ENCODE assay signal across 8 cellular contexts in the genomic region with DNA sequence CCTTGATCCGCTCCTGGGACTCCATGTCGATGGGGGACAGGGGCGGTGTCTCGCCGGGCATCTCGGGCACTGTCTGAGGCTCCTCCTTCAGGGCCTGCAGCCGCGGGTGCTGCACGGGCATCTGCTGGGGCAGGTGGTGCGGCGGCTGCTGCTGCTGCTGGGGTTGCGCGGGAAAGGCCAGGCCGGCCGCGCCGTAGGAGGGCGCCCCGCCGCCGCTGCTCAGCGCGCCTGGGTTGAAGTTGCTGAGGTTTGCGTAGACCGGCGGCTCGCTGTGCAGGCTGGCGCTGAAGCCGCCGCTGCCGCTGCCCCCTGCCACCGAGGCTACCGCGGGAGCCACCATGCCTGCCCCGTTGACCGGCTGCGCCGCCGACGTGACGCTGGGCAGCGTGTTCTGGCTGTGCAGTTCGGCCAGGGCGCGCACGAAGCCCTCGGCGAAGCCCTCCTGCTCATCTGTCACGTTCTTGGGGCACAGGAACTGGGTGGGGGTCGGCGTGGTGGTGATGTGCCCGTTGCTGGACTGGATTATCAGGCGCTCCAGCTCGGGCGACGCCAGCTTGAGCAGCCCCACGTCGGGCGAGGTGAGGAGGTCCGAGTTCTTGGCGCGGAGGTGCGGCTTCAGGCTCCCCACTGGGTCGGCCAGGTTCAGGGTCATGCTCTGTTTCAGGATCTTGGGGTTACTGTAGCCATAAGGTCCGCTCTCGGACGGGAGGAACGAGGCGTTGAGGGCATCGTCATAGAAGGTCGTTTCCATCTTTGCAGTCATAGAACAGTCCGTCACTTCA. TPM values are rescaled to one million over a fixed set of nuclear protein-coding genes. Genes with fewer than 3 reads are reported as not detected.
A peak's percentile ranks its signal among the peaks of the same experiment; 100 is the strongest.
DNase-seq lines count a peak whose midpoint lies in the region; ATAC-seq and TF ChIP-seq lines count a peak whose summit lies in the region.

No MANE protein-coding gene starts in this region.

- no peaks in the 10 kb centered on the region for H3K9me2 ChIP-seq in SU-DHL-6 (replicated peaks; ENCODE audit: insufficient read depth, low read length)

- DNase-seq in GM12864 (ENCODE audit: low read depth) = no peak
- DNase-seq in anterior cingulate cortex (lab: John Stamatoyannopoulos, UW) = peak in 48 of 58 donors; percentile 13 to 75 (median 50)
- peak; percentile 18 to 66 for DNase-seq in hippocampal formation (lab: John Stamatoyannopoulos, UW)
- no peak for DNase-seq in retinal pigment epithelial cell (ENCODE audit: low read depth)
- no peak for DNase-seq in NCI-H1930 (lab: John Stamatoyannopoulos, UW)

- WGBS in HUES64 = under 1% methylated on average over 72 of the region's 72 CpGs

- H3K9ac ChIP-seq in HUES64 (ENCODE audit: low read depth, low read length) (peak overlapping the region; percentile 67), SU-DHL-6 (ENCODE audit: low read length) (peak overlapping the region; percentile 61)

- H3K79me2 ChIP-seq in SU-DHL-6 (ENCODE audit: insufficient read depth, low read length) = no peaks in the 10 kb centered on the region

- 0 out of 2 replicates have a peak, but pooled peaks cover 5% of the 10 kb centered on the region for H4K20me1 ChIP-seq in SU-DHL-6 (ENCODE audit: low read depth, low read length)

- peak overlapping the region; percentile 83 for H3K4me3 ChIP-seq in GM12864 (ENCODE audit: low read depth, low read length)
- peak overlapping the region; percentile 74 for H3K4me3 ChIP-seq in HUES64 (ENCODE audit: low read length)
- H3K4me3 ChIP-seq in SU-DHL-6 (ENCODE audit: insufficient read depth, low read length, poor library complexity, severe bottlenecking) = peak overlapping the region; percentile 62
- peak overlapping the region; percentile 91 for H3K4me3 ChIP-seq in retinal pigment epithelial cell (ENCODE audit: low read length)

- H3K9me3 ChIP-seq in HUES64 (ENCODE audit: insufficient read depth, low read depth, low read length) (no peaks in the 10 kb centered on the region), SU-DHL-6 (ENCODE audit: insufficient read depth, low read length) (no peaks in the 10 kb centered on the region)

- H3K27me3 ChIP-seq in HUES64 (ENCODE audit: insufficient read depth, low read length) (peaks cover 55% of the 10 kb centered on the region), SU-DHL-6 (ENCODE audit: low read length) (no peaks in the 10 kb centered on the region)

- H3K36me3 ChIP-seq in HUES64 (ENCODE audit: insufficient read depth, low read length) (no peaks in the 10 kb centered on the region), SU-DHL-6 (ENCODE audit: low read length) (no peaks in the 10 kb centered on the region)

- H3K4me2 ChIP-seq in SU-DHL-6 (ENCODE audit: low read depth, low read length, poor library complexity, severe bottlenecking) = peak overlapping the region; percentile 86

- H2AFZ ChIP-seq in SU-DHL-6 (ENCODE audit: low read depth, low read length, severe bottlenecking) = peak overlapping the region; percentile 83

- peak; percentile 42 for TF ChIP-seq CTCF in GM12864 (IDR thresholded peaks at IDR 0.05; ENCODE audit: low read depth, low read length, missing control alignments)
- TF ChIP-seq CTCF in SU-DHL-6 (IDR thresholded peaks at IDR 0.05; ENCODE audit: insufficient read depth, low read length, poor library complexity, severe bottlenecking) = peak; percentile 13
- TF ChIP-seq CTCF in retinal pigment epithelial cell (conservative IDR thresholded peaks at IDR 0.05; ENCODE audit: low read depth, low read length) = peak; percentile 16

- peaks cover 16% of the 10 kb centered on the region for H3K4me1 ChIP-seq in HUES64 (ENCODE audit: insufficient read depth, low read length)

- H3K27ac ChIP-seq in HUES64 (ENCODE audit: low read depth, low read length) (no peak overlapping the region), SU-DHL-6 (ENCODE audit: low read depth, low read length) (no peak overlapping the region)

- peaks cover 17% of the 10 kb centered on the region for H3F3A ChIP-seq in SU-DHL-6 (ENCODE audit: insufficient read depth)

- no peak for ATAC-seq in HG03196 (IDR thresholded peaks at IDR 0.05; ENCODE audit: unreplicated experiment)

RNA-seq across cellular contexts. Expression of a gene that starts 1.3 kb away (rescaled TPM):
- polyA plus RNA-seq in HUES64 (2013, experiment 1 of 2) = 6.0 TPM
- 6.0 TPM for polyA plus RNA-seq in HUES64 (2013, experiment 2 of 2)

Comparison
In these comparisons a context has a peak if more than half of its experiments do, and no peak if none do; other contexts are left out.
1. DNase-seq: peak in anterior cingulate cortex (48 of 58) and hippocampal formation (2 of 2); none in GM12864 (single experiment), retinal pigment epithelial cell (single experiment) and NCI-H1930 (0 of 2).
2. Peak in every context shown above with its lines, with median percentiles within 50 percentile points of each other: H3K4me3 ChIP-seq and CTCF ChIP-seq.